In genomic region chr21:44089001-44089911, GRCh38 we compare ENCODE assay signal across 9 cellular contexts. TPM values are rescaled to one million over a fixed set of nuclear protein-coding genes. Genes with fewer than 3 reads are reported as not detected.
A peak's percentile ranks its signal among the peaks of the same experiment; 100 is the strongest.
DNase-seq lines count a peak whose midpoint lies in the region; ATAC-seq and TF ChIP-seq lines count a peak whose summit lies in the region.
"Had no signal": no experiment of that assay in that cellular context is flagged by ENCODE, and none has a peak within 500 bp of the region (broad histone marks: within the 10 kb centered on the region; RNA-seq: fewer than 3 reads in every experiment).

No MANE protein-coding gene starts in this region.

- peaks cover 2% of the 10 kb centered on the region for H3K79me2 ChIP-seq in osteoblast (ENCODE audit: insufficient read depth, low read length)

- H3K36me3 ChIP-seq in osteoblast (ENCODE audit: insufficient read depth, low read length), result peaks cover 78% of the 10 kb centered on the region
- no peaks in the 10 kb centered on the region for H3K36me3 ChIP-seq in uterus
- peaks cover 28% of the 10 kb centered on the region for H3K36me3 ChIP-seq in H7 (replicated peaks; ENCODE audit: control insufficient read depth, insufficient read depth, low read length)

- DNase-seq in Kasumi-1 (lab: John Stamatoyannopoulos, UW) (peak; percentile 67 to 89), osteoblast (ENCODE audit: insufficient read length, low spot score, missing footprints) (peak; percentile 19), uterus (no peak), putamen (ENCODE audit: low spot score) (no peak), H7 (no peak), NCI-H526 treated with DMSO at 0.1 percent for 48 hours (lab: John Stamatoyannopoulos, UW) (no peak)

- H2AFZ ChIP-seq in osteoblast (ENCODE audit: low read length), result no peak overlapping the region

- no peak overlapping the region for H3K4me2 ChIP-seq in osteoblast (ENCODE audit: insufficient read depth, low read length)

- H3K9me3 ChIP-seq in osteoblast (ENCODE audit: low read depth, low read length), result no peaks in the 10 kb centered on the region
- H3K9me3 ChIP-seq in uterus, result no peaks in the 10 kb centered on the region
- H3K9me3 ChIP-seq: SJSA1 had no signal

- H3K27ac ChIP-seq in angular gyrus (ENCODE audit: low read depth, low read length) (peak overlapping the region; percentile 100), osteoblast (ENCODE audit: low read depth, low read length) (no peak overlapping the region), uterus (no peak overlapping the region)
- H3K27ac ChIP-seq: SJSA1 had no signal

- no peaks in the 10 kb centered on the region for H3K4me1 ChIP-seq in osteoblast (ENCODE audit: insufficient read depth, low read length)
- H3K4me1 ChIP-seq in uterus, result no peaks in the 10 kb centered on the region

- H3K27me3 ChIP-seq in osteoblast (ENCODE audit: insufficient read depth, low read length), result no peaks in the 10 kb centered on the region
- H3K27me3 ChIP-seq in uterus, result no peaks in the 10 kb centered on the region
- no peaks in the 10 kb centered on the region for H3K27me3 ChIP-seq in H7 (ENCODE audit: control insufficient read depth, insufficient read depth, low read length)
- H3K27me3 ChIP-seq: SJSA1 had no signal

- ATAC-seq in GM18861 (IDR thresholded peaks at IDR 0.05; ENCODE audit: unreplicated experiment), result peak; percentile 71

- peaks cover 15% of the 10 kb centered on the region for H4K20me1 ChIP-seq in osteoblast (ENCODE audit: insufficient read depth, low read length)

- TF ChIP-seq CTCF in osteoblast (IDR thresholded peaks at IDR 0.05; ENCODE audit: extremely low read depth, low read depth, low read length) (no peak), uterus (IDR thresholded peaks at IDR 0.05) (no peak)

- H3K4me3 ChIP-seq in osteoblast (ENCODE audit: insufficient read depth, low read length) (no peak overlapping the region), uterus (no peak overlapping the region), H7 (ENCODE audit: insufficient read depth, low read depth, low read length) (no peak overlapping the region)
- H3K4me3 ChIP-seq: SJSA1 had no signal

- intact Hi-C loops in uterus (cut with DNase I; ENCODE audit: low total_unique reads), result no loop called here

- no peak for TF ChIP-seq POLR2A in uterus (IDR thresholded peaks at IDR 0.05)

RNA-seq across cellular contexts. Expression of gene PWP2, which starts 17.9 kb away (rescaled TPM):
- total RNA-seq in osteoblast (2.2 and 2.7 TPM in 2 replicates), uterus (1 to 10 TPM in 3 of 4 donors, not detected in 1; 5.2 to 9.1 (median 6.5) TPM)
- total RNA-seq in H7 (2014; rRNA removed; shearing (Covaris generic)), result 4.1 and 8.6 TPM in 2 replicates

RNA-seq across cellular contexts. Expression of gene GATD3, which starts 44.2 kb away (rescaled TPM):
- total RNA-seq in osteoblast, result 8.8 and 16.3 TPM in 2 replicates
- 10 to 100 TPM in 1 of 4 donors, 1 to 10 TPM in 2, not detected in 1; 1.5 to 17.0 (median 6.2) TPM for total RNA-seq in uterus
- 6.1 and 13.9 TPM in 2 replicates for total RNA-seq in H7 (2014; rRNA removed; shearing (Covaris generic))

Comparison
In these comparisons a context has a peak if more than half of its experiments do, and no peak if none do; other contexts are left out.
1. DNase-seq: peak in Kasumi-1 (2 of 2) and osteoblast (single experiment); none in uterus (0 of 2), putamen (single experiment), H7 (single experiment) and NCI-H526 treated with DMSO at 0.1 percent for 48 hours (single experiment).